Comparison of ENCODE assay signal across 23 cellular contexts in the genomic region with DNA sequence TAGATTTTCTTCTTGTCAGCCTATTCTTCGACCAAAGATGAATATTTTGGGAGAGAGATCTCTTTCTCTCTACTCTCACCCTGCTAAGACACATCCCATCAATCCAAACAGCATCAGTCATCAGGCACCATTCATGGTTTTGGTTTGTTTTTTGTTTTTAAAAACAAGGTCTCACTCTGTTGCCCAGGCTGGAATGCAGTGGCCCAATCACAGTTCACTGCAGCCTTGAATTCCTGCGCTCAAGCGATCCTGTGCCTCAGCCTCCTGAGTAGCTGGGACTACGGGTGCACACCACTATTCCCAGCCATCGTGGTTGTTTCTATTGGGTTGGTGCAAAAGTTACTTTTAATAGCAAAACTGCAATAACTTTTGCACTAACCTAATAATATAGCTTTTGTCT.
"Had no signal": no experiment of that assay in that cellular context is flagged by ENCODE, and none has a peak within 500 bp of the region (broad histone marks: within the 10 kb centered on the region; RNA-seq: fewer than 3 reads in every experiment).

No MANE protein-coding gene starts in this region.

- H3K36me3 ChIP-seq: colonic mucosa, esophagus squamous epithelium, gastroesophageal sphincter, neural progenitor cell, ovary, tibial nerve had no signal

- DNase-seq: colonic mucosa; dermis blood vessel endothelial cell; esophagus squamous epithelium; foreskin fibroblast; glutamatergic neuron; kidney glomerular epithelial cell; mammary epithelial cell; midbrain; nucleus accumbens; ovary; small intestine; stimulated activated CD4-positive, alpha-beta T cell treated with anti-CD3 and anti-CD28 coated beads, Interleukin-12 subunit alpha, Interleukin-12 subunit beta, amount 100 ng/mL, for 4 hours; stimulated activated CD4-positive, alpha-beta T cell treated with anti-CD3 and anti-CD28 coated beads, Interleukin-4, amount 100 ng/mL, for 1 hour; stimulated activated CD8-positive, alpha-beta memory T cell treated with anti-CD3 and anti-CD28 coated beads, Interleukin-4, amount 100 ng/mL, for 48 hours; stimulated activated naive CD8-positive, alpha-beta T cell treated with anti-CD3 and anti-CD28 coated beads, Interleukin-15, Interleukin-2, amounts not matched to agents 100 U/mL and 50 U/mL, for 24 hours; testis had no signal

- H3K27me3 ChIP-seq: colonic mucosa, esophagus squamous epithelium, gastroesophageal sphincter, neural progenitor cell, ovary, tibial nerve had no signal

- H3K27ac ChIP-seq: colonic mucosa, esophagus squamous epithelium, gastroesophageal sphincter, neural progenitor cell, ovary, testis, tibial nerve had no signal

- H3K9me3 ChIP-seq: colonic mucosa, esophagus squamous epithelium, gastroesophageal sphincter, ovary, testis, tibial nerve had no signal

- H3K9ac ChIP-seq: neural progenitor cell had no signal

- ATAC-seq: gastroesophageal sphincter; left lobe of liver; natural killer cell treated with Interleukin-12 subunit alpha and Interleukin-12 subunit beta and Interleukin-15 and Interleukin-18, amount 100 ng/mL, for 72 hours; right cardiac atrium; stimulated activated effector memory CD8-positive, alpha-beta T cell treated with anti-CD3 and anti-CD28 coated beads, Interleukin-12 subunit alpha, Interleukin-12 subunit beta, amount 100 ng/mL, for 72 hours; stimulated activated naive CD8-positive, alpha-beta T cell treated with anti-CD3 and anti-CD28 coated beads, Interleukin-15, Interleukin-2, amounts not matched to agents 100 U/mL and 50 U/mL, for 24 hours had no signal

- H3K4me2 ChIP-seq: neural progenitor cell had no signal

- H2AFZ ChIP-seq: neural progenitor cell had no signal

- FAIRE-seq: small intestine had no signal

- H3K4me1 ChIP-seq: colonic mucosa, neural progenitor cell had no signal

- H3K4me3 ChIP-seq: colonic mucosa, esophagus squamous epithelium, gastroesophageal sphincter, neural progenitor cell, ovary, testis, tibial nerve had no signal
